Comparison of ENCODE assay signal across 22 cellular contexts in the genomic region with DNA sequence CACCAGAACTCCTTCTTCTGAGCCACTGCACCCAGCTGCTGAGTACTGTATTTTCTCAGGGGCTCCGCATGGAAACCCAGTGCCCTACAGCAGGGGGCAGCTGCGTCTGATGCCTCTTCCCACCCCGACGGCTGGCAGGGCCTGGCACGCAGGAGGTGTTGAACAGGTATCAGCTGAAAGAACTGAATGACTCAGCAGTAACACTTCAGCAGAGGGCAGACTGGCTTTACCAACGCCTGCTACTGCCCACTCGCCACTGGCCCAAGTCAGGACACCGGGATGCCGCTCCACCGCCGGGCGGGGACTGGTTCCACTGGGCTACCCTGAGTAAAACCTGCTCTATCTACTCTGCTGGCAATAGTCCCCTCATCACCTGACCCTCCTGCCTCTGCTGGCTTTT.
A peak's percentile ranks its signal among the peaks of the same experiment; 100 is the strongest.
DNase-seq lines count a peak whose midpoint lies in the region; ATAC-seq lines count a peak whose summit lies in the region.
"Had no signal": no experiment of that assay in that cellular context is flagged by ENCODE, and none has a peak within 500 bp of the region (broad histone marks: within the 10 kb centered on the region; RNA-seq: fewer than 3 reads in every experiment).

No MANE protein-coding gene starts in this region.

- peaks cover 0 to 72% (median 13%) of the 10 kb centered on the region in 3 donors for H3K36me3 Mint-ChIP-seq in naive thymus-derived CD8-positive, alpha-beta T cell

- no peak overlapping the region for H2AK5ac ChIP-seq in mesendoderm (ENCODE audit: low read length)

- H3K27me3 ChIP-seq in H7 (ENCODE audit: control insufficient read depth, insufficient read depth, low read length) (no peaks in the 10 kb centered on the region), mesendoderm (ENCODE audit: insufficient read depth, low read length, poor library complexity) (no peaks in the 10 kb centered on the region)
- H3K27me3 ChIP-seq: BLaER1 treated with 17β-estradiol and CSF1 and Interleukin-3, amounts not matched to agents 10 nM and 100 nM; transverse colon had no signal

- no peak overlapping the region for H3K23ac ChIP-seq in mesendoderm (ENCODE audit: low read length)

- no CpG with 5 or more reads among the region's 12 CpGs for WGBS in mesendoderm (ENCODE audit: extremely low coverage, insufficient coverage, low lambda C conversion rate)

- no peak overlapping the region for H4K8ac ChIP-seq in mesendoderm (ENCODE audit: low read depth, low read length)

- H3K4me1 ChIP-seq in mesendoderm (ENCODE audit: control insufficient read depth, low read depth, low read length) = no peaks in the 10 kb centered on the region
- H3K4me1 ChIP-seq: transverse colon had no signal

- H3K4ac ChIP-seq in mesendoderm (ENCODE audit: low read depth, low read length) = no peak overlapping the region

- H3K4me2 ChIP-seq in mesendoderm (ENCODE audit: low read length) = no peak overlapping the region
- H3K4me2 ChIP-seq: PC-9, SK-N-SH had no signal

- no peak overlapping the region for H2BK5ac ChIP-seq in mesendoderm (ENCODE audit: low read length)

- H3K27me3 Mint-ChIP-seq in naive thymus-derived CD8-positive, alpha-beta T cell = no peaks in the 10 kb centered on the region

- no peak overlapping the region for H2BK15ac ChIP-seq in mesendoderm (replicated peaks; ENCODE audit: low read depth)

- H3K18ac ChIP-seq in mesendoderm (ENCODE audit: low read length) = no peak overlapping the region

- H2BK120ac ChIP-seq in mesendoderm (ENCODE audit: low read depth, low read length) = no peak overlapping the region

- H3K56ac ChIP-seq in mesendoderm (ENCODE audit: low read length) = no peak overlapping the region

- H3K9ac ChIP-seq in mesendoderm (ENCODE audit: low read length) = no peak overlapping the region
- H3K9ac ChIP-seq: BLaER1 treated with 17β-estradiol and CSF1 and Interleukin-3, amounts not matched to agents 10 nM and 100 nM; SK-N-SH had no signal

- H3K27ac ChIP-seq in cingulate gyrus (ENCODE audit: low read depth, low read length) (peak overlapping the region; percentile 10), mesendoderm (ENCODE audit: low read depth, low read length) (peak overlapping the region; percentile 34)
- H3K27ac ChIP-seq: 22Rv1; BLaER1 treated with 17β-estradiol and CSF1 and Interleukin-3, amounts not matched to agents 10 nM and 100 nM; PC-9; transverse colon had no signal

- no peak overlapping the region for H4K5ac ChIP-seq in mesendoderm (ENCODE audit: low read length)

- H3K4me3 ChIP-seq in H7 (ENCODE audit: insufficient read depth, low read depth, low read length) (no peak overlapping the region), mesendoderm (ENCODE audit: low read length) (no peak overlapping the region)
- H3K4me3 ChIP-seq: BLaER1 treated with 17β-estradiol and CSF1 and Interleukin-3, amounts not matched to agents 10 nM and 100 nM; PC-9; skin epidermis; transverse colon had no signal

- ATAC-seq in naive thymus-derived CD8-positive, alpha-beta T cell = no peak

- H3K36me3 ChIP-seq in H7 (replicated peaks; ENCODE audit: control insufficient read depth, insufficient read depth, low read length) = peaks cover 4% of the 10 kb centered on the region
- H3K36me3 ChIP-seq in mesendoderm (ENCODE audit: control insufficient read depth, insufficient read depth, low read length) = peaks cover 2% of the 10 kb centered on the region

- H3K79me2 ChIP-seq in mesendoderm (ENCODE audit: control insufficient read depth, insufficient read depth, low read length) = no peaks in the 10 kb centered on the region

- H3K79me1 ChIP-seq in mesendoderm (ENCODE audit: low read length) = no peaks in the 10 kb centered on the region

- DNase-seq in NCI-H2171 treated with DMSO at 0.1 percent for 48 hours (lab: John Stamatoyannopoulos, UW) (peak; percentile 36), NCI-H2171 (lab: John Stamatoyannopoulos, UW) (no peak), H7 (peak; percentile 35), mesendoderm (no peak), middle frontal gyrus (ENCODE audit: extremely low spot score, low spot score) (no peak), pons (ENCODE audit: low spot score) (no peak)
- DNase-seq in naive thymus-derived CD8-positive, alpha-beta T cell = no peak
- DNase-seq: activated effector memory CD4-positive, alpha-beta T cell treated with anti-CD3 and anti-CD28 coated beads, Interleukin-2, amount 50 U/mL, for 16 hours; dermis blood vessel endothelial cell; DMS79 treated with DMSO at 0.1 percent for 48 hours; HFFc6; midbrain; NCI-H2081; NCI-H524 treated with DMSO at 0.1 percent for 48 hours; SK-N-SH; transverse colon had no signal

- peaks cover 0 to 4% (median 0%) of the 10 kb centered on the region in 4 donors for H3K4me1 Mint-ChIP-seq in naive thymus-derived CD8-positive, alpha-beta T cell
- H3K4me1 Mint-ChIP-seq: brain had no signal

- H3K4me3 Mint-ChIP-seq in naive thymus-derived CD8-positive, alpha-beta T cell = no peak overlapping the region
- H3K4me3 Mint-ChIP-seq: brain, HFFc6 had no signal

- H3K9me3 Mint-ChIP-seq in naive thymus-derived CD8-positive, alpha-beta T cell = no peaks in the 10 kb centered on the region
- H3K9me3 Mint-ChIP-seq: brain, HFFc6 had no signal

- H3K27ac Mint-ChIP-seq in naive thymus-derived CD8-positive, alpha-beta T cell = peak overlapping the region in 4 of 10 donors; percentile 12 to 82 (median 36)
- H3K27ac Mint-ChIP-seq: HFFc6 had no signal

- POLR2A ChIA-PET in naive thymus-derived CD8-positive, alpha-beta T cell (lab: Charles Lee) = no interaction called here

Comparison
In these comparisons a context has a peak if more than half of its experiments do, and no peak if none do; other contexts are left out.
1. DNase-seq: peak in NCI-H2171 treated with DMSO at 0.1 percent for 48 hours (single experiment) and H7 (single experiment); none in NCI-H2171 (single experiment), mesendoderm (single experiment), middle frontal gyrus (single experiment), naive thymus-derived CD8-positive, alpha-beta T cell (0 of 10) and pons (single experiment).